Comparison of ENCODE assay signal across 24 cellular contexts in the genomic region with DNA sequence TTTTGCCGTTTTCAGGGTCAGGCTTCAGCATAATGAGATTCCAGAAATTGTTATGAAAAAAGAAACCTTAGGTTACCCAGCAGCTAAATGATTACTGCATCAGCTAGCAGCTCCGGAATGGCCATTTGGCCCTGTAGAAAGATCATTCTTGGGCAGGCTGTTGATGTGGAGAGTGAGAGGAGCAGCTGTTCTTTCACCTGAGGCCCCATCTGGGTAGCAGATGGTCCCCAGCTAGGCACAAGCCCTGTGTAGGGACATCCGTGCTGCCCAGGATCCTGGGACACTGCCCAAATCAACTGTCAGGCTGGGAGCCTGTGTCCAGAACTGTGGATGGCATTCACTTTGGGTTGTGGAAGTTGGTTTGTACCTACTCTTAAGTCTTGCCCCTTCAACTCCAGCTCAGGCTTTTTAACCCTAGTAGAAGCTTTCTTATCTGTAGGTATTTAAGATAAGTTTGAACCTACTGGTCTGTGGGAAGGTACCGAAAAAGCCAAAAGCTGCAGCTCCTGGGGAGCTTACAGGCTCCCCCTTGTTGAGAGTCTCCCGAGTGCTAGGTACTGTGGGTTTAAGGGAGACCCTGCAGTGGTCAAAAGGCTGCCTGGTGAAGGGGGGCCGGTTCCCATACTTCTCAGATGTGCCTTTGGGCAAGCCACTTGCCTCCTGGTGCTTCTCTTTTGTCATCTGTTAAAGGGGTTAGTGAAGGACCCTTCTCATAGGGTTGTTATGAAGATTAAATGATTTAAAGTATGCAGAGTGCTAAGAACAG.
DNase-seq lines count a peak whose midpoint lies in the region; ATAC-seq, FAIRE-seq and TF ChIP-seq lines count a peak whose summit lies in the region.
"Had no signal": no experiment of that assay in that cellular context is flagged by ENCODE, and none has a peak within 500 bp of the region (broad histone marks: within the 10 kb centered on the region; RNA-seq: fewer than 3 reads in every experiment).

No MANE protein-coding gene starts in this region.

- peak overlapping the region in 3 of 5 donors; percentile 13 to 69 (median 48) for H3K27ac ChIP-seq in adrenal gland
- no peak overlapping the region for H3K27ac ChIP-seq in A673 (ENCODE audit: low read depth, low read length, poor library complexity, severe bottlenecking)
- H3K27ac ChIP-seq: SK-N-MC, vagina had no signal

- no peak for TF ChIP-seq POLR2A in adrenal gland (IDR thresholded peaks at IDR 0.05)

- no TSS peak for BruUV-seq in A673 (replicated peaks; lab: Mats Ljungman, UMichigan)

- no peaks in the 10 kb centered on the region for H3K27me3 ChIP-seq in adrenal gland
- no peaks in the 10 kb centered on the region for H3K27me3 ChIP-seq in A673 (replicated peaks; ENCODE audit: insufficient read depth, low read depth, low read length, poor library complexity)
- H3K27me3 ChIP-seq: vagina had no signal

- ATAC-seq in mucosa of descending colon = peak; percentile 9
- ATAC-seq in GM19035 (IDR thresholded peaks at IDR 0.05; ENCODE audit: unreplicated experiment) = no peak
- ATAC-seq: activated naive CD4-positive, alpha-beta T cell treated with anti-CD3 and anti-CD28 coated beads, Interleukin-2, amount 50 U/mL, for 72 hours; K562; naive thymus-derived CD4-positive, alpha-beta T cell had no signal

- DNase-seq in DMS 273 (lab: John Stamatoyannopoulos, UW; ENCODE audit: unreplicated experiment) = peak; percentile 95
- DNase-seq in NCI-H2171 (lab: John Stamatoyannopoulos, UW) = peak; percentile 45
- no peak for DNase-seq in adrenal gland
- no peak for DNase-seq in mucosa of descending colon
- DNase-seq in mucosa of gallbladder (ENCODE audit: low spot score) = no peak
- no peak for DNase-seq in A673 (ENCODE audit: low spot score)
- no peak for DNase-seq in D721Med (ENCODE audit: insufficient read length, low spot score)
- DNase-seq: activated CD4-positive, CD25-positive, alpha-beta regulatory T cell treated with anti-CD3 and anti-CD28 coated beads, Interleukin-2, amount 50 U/mL, for 72 hours; activated CD8-positive, alpha-beta memory T cell treated with anti-CD3 and anti-CD28 coated beads for 24 hours; activated T-cell treated with anti-CD3 and anti-CD28 coated beads, Interleukin-2, amount 50 U/mL, for 48 hours; CD4-positive, CD25-positive, alpha-beta regulatory T cell; cortex of kidney; DMS79 treated with DMSO at 0.1 percent for 48 hours; islet precursor cell; mammary epithelial cell; naive thymus-derived CD4-positive, alpha-beta T cell; NCI-H2081 treated with DMSO at 0.1 percent for 48 hours; stimulated activated CD4-positive, alpha-beta T cell treated with anti-CD3 and anti-CD28 coated beads, Interleukin-2, amount 100 ng/mL, for 48 hours had no signal

- H3K36me3 ChIP-seq in adrenal gland (replicated peaks in 1 of 2) = no peaks in the 10 kb centered on the region
- H3K36me3 ChIP-seq in mucosa of descending colon (ENCODE audit: low read depth) = no peaks in the 10 kb centered on the region
- no peaks in the 10 kb centered on the region for H3K36me3 ChIP-seq in A673 (ENCODE audit: insufficient read depth, low read length, poor library complexity, severe bottlenecking)
- H3K36me3 ChIP-seq: vagina had no signal

- H3K4me1 ChIP-seq in adrenal gland (replicated peaks in 1 of 2) = peaks cover 6 to 25% of the 10 kb centered on the region in 2 donors
- H3K4me1 ChIP-seq in mucosa of descending colon (ENCODE audit: low read depth) = peaks cover 7% of the 10 kb centered on the region
- H3K4me1 ChIP-seq in A673 (ENCODE audit: insufficient read depth, low read length, poor library complexity, severe bottlenecking) = no peaks in the 10 kb centered on the region
- H3K4me1 ChIP-seq: vagina had no signal

- no peaks in the 10 kb centered on the region for H3K9me3 ChIP-seq in adrenal gland (replicated peaks in 1 of 3)
- H3K9me3 ChIP-seq in mucosa of descending colon = no peaks in the 10 kb centered on the region
- H3K9me3 ChIP-seq in A673 (ENCODE audit: low read depth, low read length, poor library complexity, severe bottlenecking) = no peaks in the 10 kb centered on the region
- H3K9me3 ChIP-seq: vagina had no signal

- FAIRE-seq in D721Med (lab: Jason Lieb, UNC) = no peak
- FAIRE-seq: H1, K562 had no signal

- no peak overlapping the region for H3K4me3 ChIP-seq in adrenal gland
- no peak overlapping the region for H3K4me3 ChIP-seq in mucosa of descending colon
- no peak overlapping the region for H3K4me3 ChIP-seq in A673 (ENCODE audit: low read depth, low read length, poor library complexity, severe bottlenecking)
- H3K4me3 ChIP-seq: K562, SK-N-MC, vagina had no signal

- CTCF ChIA-PET in A673 (lab: Charles Lee) = no interaction called here

- intact Hi-C loops in adrenal gland (cut with DNase I) (no loop called here), mucosa of descending colon (cut with DNase I, micrococcal nuclease) (no loop called here), A673 (cut with micrococcal nuclease; ENCODE audit: unreplicated experiment) (no loop called here)

- TF ChIP-seq CTCF in adrenal gland (IDR thresholded peaks at IDR 0.05) (no peak), mucosa of descending colon (IDR thresholded peaks at IDR 0.05) (no peak), A673 (conservative IDR thresholded peaks at IDR 0.05; ENCODE audit: low read depth, low read length) (no peak), D721Med (IDR thresholded peaks at IDR 0.05; ENCODE audit: insufficient read depth, missing control alignments) (no peak)

- POLR2A ChIA-PET in A673 (lab: Charles Lee; ENCODE audit: low non-redundant PET) = no interaction called here

- 47 to 63% (median 61%) methylated on average over 5 to 6 of the region's 6 CpGs for WGBS in adrenal gland, 4 donors

Comparison
In these comparisons a context has a peak if more than half of its experiments do, and no peak if none do; other contexts are left out.
1. DNase-seq: peak in DMS 273 (single experiment) and NCI-H2171 (single experiment); none in adrenal gland (0 of 7), mucosa of descending colon (0 of 3), mucosa of gallbladder (single experiment), A673 (single experiment) and D721Med (single experiment).